ENCODE assay signal across 9 cellular contexts in the genomic region with DNA sequence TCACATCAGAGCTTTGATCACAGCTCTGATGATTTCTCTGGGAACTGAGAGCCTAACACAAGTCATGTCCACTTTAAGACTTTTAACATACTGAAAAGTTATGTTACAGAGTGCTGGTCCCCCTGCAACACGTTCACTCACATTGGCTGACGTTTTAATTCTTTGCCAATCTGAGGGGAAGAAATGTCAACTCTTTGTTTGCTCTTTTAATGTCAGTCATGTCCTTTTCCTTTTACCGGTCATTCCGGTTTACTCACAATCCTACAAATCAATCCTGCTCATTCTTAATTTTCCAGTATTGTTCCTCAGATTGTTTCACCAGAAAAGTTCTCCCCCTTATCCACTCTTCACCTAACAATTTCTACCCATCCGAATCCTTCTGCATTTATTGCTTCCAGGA. TPM values are rescaled to one million over a fixed set of nuclear protein-coding genes. Genes with fewer than 3 reads are reported as not detected.
DNase-seq lines count a peak whose midpoint lies in the region; ATAC-seq and TF ChIP-seq lines count a peak whose summit lies in the region.
"Had no signal": no experiment of that assay in that cellular context is flagged by ENCODE, and none has a peak within 500 bp of the region (broad histone marks: within the 10 kb centered on the region; RNA-seq: fewer than 3 reads in every experiment).

No MANE protein-coding gene starts in this region.

- H3K9me3 ChIP-seq in BLaER1 treated with 17β-estradiol and CSF1 and Interleukin-3, amounts not matched to agents 10 nM and 100 nM (replicated peaks in 1 of 11): peaks cover 0 to 6% (median 0%) of the 10 kb centered on the region in 11 experiments; a peak in 1 of 22 replicates

- H2AFZ ChIP-seq in KMS-11 (ENCODE audit: low read depth): peak overlapping the region; percentile 85

- peak overlapping the region in 5 of 11 experiments; percentile 70 to 82 (median 81); a peak in 5 of 22 replicates for H3K27ac ChIP-seq in BLaER1 treated with 17β-estradiol and CSF1 and Interleukin-3, amounts not matched to agents 10 nM and 100 nM
- H3K27ac ChIP-seq in KMS-11: no peak overlapping the region
- peak overlapping the region; percentile 80 to 87 for H3K27ac ChIP-seq in coronary artery

- no peaks in the 10 kb centered on the region for H3K27me3 ChIP-seq in BLaER1 treated with 17β-estradiol and CSF1 and Interleukin-3, amounts not matched to agents 10 nM and 100 nM
- no peaks in the 10 kb centered on the region for H3K27me3 ChIP-seq in KMS-11 (ENCODE audit: insufficient read depth, low read depth)

- H3K36me3 Mint-ChIP-seq in nephron (ENCODE audit: low read depth): peaks cover 2% of the 10 kb centered on the region

- H3K4me1 ChIP-seq in BLaER1 treated with 17β-estradiol and CSF1 and Interleukin-3, amounts not matched to agents 10 nM and 100 nM: peaks cover 28 to 40% (median 36%) of the 10 kb centered on the region in 10 experiments
- H3K4me1 ChIP-seq in KMS-11 (ENCODE audit: low read depth, poor library complexity, severe bottlenecking): peaks cover 37% of the 10 kb centered on the region

- peak overlapping the region in 8 of 10 experiments; percentile 73 to 95 (median 88); a peak in 8 of 20 replicates for H3K4me3 ChIP-seq in BLaER1 treated with 17β-estradiol and CSF1 and Interleukin-3, amounts not matched to agents 10 nM and 100 nM
- no peak overlapping the region for H3K4me3 ChIP-seq in KMS-11 (IDR thresholded peaks at IDR 0.05; ENCODE audit: insufficient read depth, low read depth, low read length)
- H3K4me3 ChIP-seq in coronary artery: peak overlapping the region; percentile 91

- peak overlapping the region in 1 of 11 experiments; percentile 86; a peak in 1 of 22 replicates for H3K9ac ChIP-seq in BLaER1 treated with 17β-estradiol and CSF1 and Interleukin-3, amounts not matched to agents 10 nM and 100 nM
- H3K9ac ChIP-seq in KMS-11: 0 out of 2 replicates have a peak overlapping the region, but pooled peaks have one; percentile 72

- peak overlapping the region; percentile 99 for H3K4me3 Mint-ChIP-seq in nephron

- peak overlapping the region; percentile 98 to 99 (median 98) for H3K27ac Mint-ChIP-seq in nephron

- peaks cover 39% of the 10 kb centered on the region for H3K79me2 ChIP-seq in KMS-11 (ENCODE audit: insufficient read depth, low read depth)

- peaks cover 0 to 1% (median 0%) of the 10 kb centered on the region in 11 experiments; a peak in 2 of 22 replicates for H3K36me3 ChIP-seq in BLaER1 treated with 17β-estradiol and CSF1 and Interleukin-3, amounts not matched to agents 10 nM and 100 nM
- no peaks in the 10 kb centered on the region for H3K36me3 ChIP-seq in KMS-11 (ENCODE audit: insufficient read depth)

- H4K20me1 ChIP-seq in BLaER1 treated with 17β-estradiol and CSF1 and Interleukin-3, amounts not matched to agents 10 nM and 100 nM: peaks cover 20 to 37% (median 34%) of the 10 kb centered on the region in 11 experiments; a peak in 19 of 22 replicates
- H4K20me1 ChIP-seq in KMS-11 (ENCODE audit: insufficient read depth): peaks cover 7% of the 10 kb centered on the region; the same call in 1 of the 2 replicates

- TF ChIP-seq CTCF in KMS-11 (conservative IDR thresholded peaks at IDR 0.05; ENCODE audit: low read depth, low read length): no peak
- no peak for TF ChIP-seq CTCF in coronary artery (IDR thresholded peaks at IDR 0.05)
- no peak for TF ChIP-seq CTCF in nephron (IDR thresholded peaks at IDR 0.05; ENCODE audit: unreplicated experiment in 3 of 3)

- no peak for ATAC-seq in HG02973 (IDR thresholded peaks at IDR 0.05; ENCODE audit: unreplicated experiment)

- H3K4me2 ChIP-seq in BLaER1 treated with 17β-estradiol and CSF1 and Interleukin-3, amounts not matched to agents 10 nM and 100 nM: peak overlapping the region; percentile 73 to 99 (median 92); a peak in 21 of 22 replicates
- peak overlapping the region; percentile 81 for H3K4me2 ChIP-seq in KMS-11

- no peaks in the 10 kb centered on the region for H3K9me3 Mint-ChIP-seq in nephron

- DNase-seq in coronary artery (ENCODE audit: low spot score): no peak
- DNase-seq in NCI-H2107 (lab: John Stamatoyannopoulos, UW): no peak
- DNase-seq in iPS-NIHi7 (ENCODE audit: extremely low spot score): no peak
- no peak for DNase-seq in ureter (ENCODE audit: low spot score)
- DNase-seq: SHP77 had no signal

- peaks cover 56% of the 10 kb centered on the region for H3K4me1 Mint-ChIP-seq in nephron

- no peaks in the 10 kb centered on the region for H3K27me3 Mint-ChIP-seq in nephron (ENCODE audit: low read depth)

RNA-seq across cellular contexts. Expression of a gene that starts 1.0 kb away (rescaled TPM):
- total RNA-seq in ureter: 348 TPM
